Comparison of ENCODE assay signal across 17 cellular contexts in the genomic region with DNA sequence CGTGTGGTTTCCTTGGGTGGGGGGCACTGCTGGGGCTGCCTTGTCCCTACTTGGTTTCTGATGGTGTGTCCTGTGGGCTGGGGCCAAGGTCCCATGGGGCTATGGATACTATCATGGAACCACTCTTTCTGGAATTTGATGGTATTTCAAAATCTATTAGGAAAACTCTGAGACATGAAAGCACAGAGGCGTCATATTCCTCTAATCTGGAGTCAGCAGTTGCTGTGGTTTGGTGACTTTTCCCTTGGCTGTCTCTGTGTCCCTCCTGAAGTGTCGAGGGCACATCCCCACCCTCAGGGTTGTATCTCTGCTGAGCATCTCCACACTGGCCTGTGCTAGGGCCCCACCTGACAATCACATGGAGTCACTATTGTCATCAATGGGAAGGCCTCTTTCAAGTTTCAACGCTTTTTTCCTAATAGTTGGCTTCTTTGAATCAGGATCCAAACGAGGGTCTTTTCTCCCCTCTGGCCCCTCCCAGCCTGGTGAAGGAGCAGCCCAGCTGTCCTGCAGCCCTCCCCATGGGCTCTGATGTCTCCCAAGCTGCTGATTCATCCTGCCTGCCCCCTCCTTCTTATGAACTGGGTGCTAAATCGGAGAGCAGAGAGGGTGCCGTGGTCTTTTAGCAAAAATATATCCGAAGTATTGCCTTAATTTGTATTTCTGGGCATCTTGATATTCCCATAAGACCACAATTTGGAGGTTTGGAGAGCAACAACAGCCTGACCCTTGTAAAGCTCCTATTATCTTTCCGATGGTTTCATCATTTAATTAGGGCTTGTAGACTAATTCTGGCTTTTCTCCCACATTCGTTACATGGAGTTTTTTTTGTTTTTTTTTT. TPM values are rescaled to one million over a fixed set of nuclear protein-coding genes. Genes with fewer than 3 reads are reported as not detected.
DNase-seq lines count a peak whose midpoint lies in the region; ATAC-seq, FAIRE-seq and TF ChIP-seq lines count a peak whose summit lies in the region.
"Had no signal": no experiment of that assay in that cellular context is flagged by ENCODE, and none has a peak within 500 bp of the region (broad histone marks: within the 10 kb centered on the region; RNA-seq: fewer than 3 reads in every experiment).

No MANE protein-coding gene starts in this region.

- no peak overlapping the region for H3K4me3 ChIP-seq in CD4-positive, alpha-beta memory T cell (ENCODE audit: low read length in 2 of 2)
- no peak overlapping the region for H3K4me3 ChIP-seq in IMR-90 (ENCODE audit: insufficient read depth, low read depth, low read length)
- no peak overlapping the region for H3K4me3 ChIP-seq in H1 (ENCODE audit: extremely low read depth in 1 of 4, insufficient read depth in 2 of 4, low read depth in 3 of 4, low read length in 4 of 4)
- H3K4me3 ChIP-seq in trophoblast cell (ENCODE audit: low read depth, low read length) = no peak overlapping the region
- H3K4me3 ChIP-seq in left ventricle myocardium inferior = no peak overlapping the region

- ATAC-seq in IMR-90 (ENCODE audit: low read depth) (no peak), HG02981 (IDR thresholded peaks at IDR 0.05; ENCODE audit: unreplicated experiment) (no peak)
- ATAC-seq: activated CD4-positive, CD25-positive, alpha-beta regulatory T cell treated with anti-CD3 and anti-CD28 coated beads, Interleukin-2, amount 50 U/mL, for 24 hours; Panc1; stimulated activated memory B cell treated with anti-CD40 and anti-IgM and Interleukin-4, amounts not matched to agents 10 μg/mL and 1 μg/mL and 100 μg/mL, for 72 hours had no signal

- H2AK5ac ChIP-seq in IMR-90 (ENCODE audit: low read depth, low read length) (no peak overlapping the region), H1 (ENCODE audit: low read depth, low read length) (no peak overlapping the region), trophoblast cell (ENCODE audit: low read length) (no peak overlapping the region)

- H2BK5ac ChIP-seq in IMR-90 (ENCODE audit: low read depth, low read length, poor library complexity, severe bottlenecking) (peak overlapping the region; percentile 10), H1 (ENCODE audit: low read depth, low read length) (no peak overlapping the region), trophoblast cell (ENCODE audit: low read depth, low read length, poor library complexity) (peak overlapping the region; percentile 96)

- no peak overlapping the region for H3K56ac ChIP-seq in IMR-90 (ENCODE audit: extremely low read depth, insufficient read depth, low read length)
- H3K56ac ChIP-seq in H1 (replicated peaks; ENCODE audit: insufficient read length, low read depth, low read length) = no peak overlapping the region

- peaks cover 0 to 2% (median 0%) of the 10 kb centered on the region in 8 donors for H3K9me3 Mint-ChIP-seq in CD4-positive, alpha-beta memory T cell
- H3K9me3 Mint-ChIP-seq: activated T-helper 1 cell treated with anti-CD3 and anti-CD28 coated beads, Interleukin-12 subunit alpha, Interleukin-12 subunit beta, Interleukin-2, Interleukin-4 antibody, amounts not matched to agents 30 ng/mL and 10 ng/mL and 1 ng/mL, durations not matched to agents 14 hours and 24 hours and 36 hours; stimulated activated memory B cell treated with anti-CD40 and anti-IgM and Interleukin-4, amounts not matched to agents 10 μg/mL and 1 μg/mL and 100 μg/mL, for 72 hours had no signal

- no peak overlapping the region for H4K12ac ChIP-seq in trophoblast cell (ENCODE audit: low read depth, low read length)

- H3K4me1 Mint-ChIP-seq in CD4-positive, alpha-beta memory T cell = peaks cover 47 to 77% (median 57%) of the 10 kb centered on the region in 4 donors

- dilution Hi-C loops in IMR-90 (cut with HindIII; ENCODE audit: low sequenced_read_pairs, unreplicated experiment) = no loop called here

- POLR2A ChIA-PET in CD4-positive, alpha-beta memory T cell (lab: Charles Lee; ENCODE audit: partially characterized antibody) = interaction anchor here (0.6 to 20.7 kb wide), 5 partner anchors 11 to 142 kb away, joined by 4 to 650 read pairs (median 14); no protein-coding TSS in a partner anchor
- POLR2A ChIA-PET in IMR-90 (lab: Charles Lee; ENCODE audit: unreplicated experiment) = no interaction called here
- POLR2A ChIA-PET in H1 (lab: Charles Lee; ENCODE audit: partially characterized antibody) = interaction anchor here (1.9 kb wide), 1 partner anchor 22 kb away, joined by 5 read pairs; no protein-coding TSS in a partner anchor

- H4K91ac ChIP-seq in IMR-90 (ENCODE audit: insufficient read depth, low read depth, low read length) (no peak overlapping the region), H1 (replicated peaks; ENCODE audit: insufficient read length, low read length) (no peak overlapping the region), trophoblast cell (ENCODE audit: low read depth, low read length) (peak overlapping the region; percentile 94)

- H3K23ac ChIP-seq in IMR-90 (ENCODE audit: low read depth, low read length) = 0 out of 2 replicates have a peak overlapping the region, but pooled peaks have one; percentile 20
- H3K23ac ChIP-seq in H1 (ENCODE audit: insufficient read length) = no peak overlapping the region
- H3K23ac ChIP-seq in trophoblast cell (ENCODE audit: low read length) = no peak overlapping the region

- H3K79me2 ChIP-seq in H1 (ENCODE audit: control insufficient read depth in 1 of 2, insufficient read depth in 2 of 2, low read length in 2 of 2) (peaks cover 0 to 19% of the 10 kb centered on the region in 2 experiments; a peak in 2 of 4 replicates), trophoblast cell (ENCODE audit: control insufficient read depth, insufficient read depth, low read length, poor library complexity) (peaks cover 12% of the 10 kb centered on the region)

- H4K20me1 ChIP-seq in IMR-90 (ENCODE audit: insufficient read depth, low read length) = peaks cover 62% of the 10 kb centered on the region
- peaks cover 1 to 6% of the 10 kb centered on the region in 2 experiments for H4K20me1 ChIP-seq in H1 (replicated peaks in 1 of 2; ENCODE audit: control insufficient read depth in 1 of 2, insufficient read depth in 2 of 2, low read length in 2 of 2)

- H3K79me1 ChIP-seq in IMR-90 (ENCODE audit: low read depth in 1 of 2, low read length in 2 of 2) = peaks cover 16 to 65% of the 10 kb centered on the region in 2 experiments; a peak in 3 of 4 replicates
- peaks cover 6% of the 10 kb centered on the region for H3K79me1 ChIP-seq in H1 (ENCODE audit: low read depth, low read length)
- H3K79me1 ChIP-seq in trophoblast cell (ENCODE audit: low read length) = peaks cover 5% of the 10 kb centered on the region

- intact Hi-C loops in CD4-positive, alpha-beta memory T cell (cut with micrococcal nuclease) = no loop called here
- intact Hi-C loops in IMR-90 (cut with micrococcal nuclease) = no loop called here
- intact Hi-C loops in left ventricle myocardium inferior (cut with micrococcal nuclease) = no loop called here

- TF ChIP-seq RAD21 in IMR-90 (IDR thresholded peaks at IDR 0.05; ENCODE audit: low read length) (no peak), H1 (IDR thresholded peaks at IDR 0.05 in 1 of 2, conservative IDR thresholded peaks at IDR 0.05 in 1 of 2; ENCODE audit: low read depth in 2 of 2, low read length in 2 of 2) (no peak)

- H3K9me3 ChIP-seq in CD4-positive, alpha-beta memory T cell (ENCODE audit: control insufficient read depth in 1 of 2, low read length in 2 of 2) = no peaks in the 10 kb centered on the region
- H3K9me3 ChIP-seq in IMR-90 (ENCODE audit: control insufficient read depth, insufficient read depth, low read length) (no peaks in the 10 kb centered on the region), H1 (ENCODE audit: insufficient read depth in 2 of 2, low read depth in 1 of 2, low read length in 1 of 2) (no peaks in the 10 kb centered on the region), trophoblast cell (ENCODE audit: insufficient read depth, low read depth, low read length) (no peaks in the 10 kb centered on the region), left ventricle myocardium inferior (replicated peaks) (no peaks in the 10 kb centered on the region)

- H4K8ac ChIP-seq in IMR-90 (ENCODE audit: low read depth in 2 of 2, low read length in 2 of 2) (no peak overlapping the region), H1 (ENCODE audit: extremely low read depth, insufficient read depth, low read length) (no peak overlapping the region), trophoblast cell (ENCODE audit: low read depth, low read length) (peak overlapping the region; percentile 51)

- CTCF ChIA-PET in CD4-positive, alpha-beta memory T cell (lab: Charles Lee; ENCODE audit: partially characterized antibody) = interaction anchor here (0.7 to 13.8 kb wide), 3 partner anchors 11 to 977 kb away, joined by 3 to 374 read pairs (median 4); no protein-coding TSS in a partner anchor
- CTCF ChIA-PET in IMR-90 (lab: Yijun Ruan, JAX) = interaction anchor here (1.4 kb wide), 1 partner anchor 18 kb away, joined by 6 read pairs; no protein-coding TSS in a partner anchor
- CTCF ChIA-PET in H1 (lab: Charles Lee; ENCODE audit: partially characterized antibody) = interaction anchor here (0.6 kb wide), 1 partner anchor 46 kb away, joined by 3 read pairs; no protein-coding TSS in a partner anchor

- TF ChIP-seq EP300 in H1 (IDR thresholded peaks at IDR 0.05; ENCODE audit: borderline replicate concordance in 1 of 2, low read depth in 2 of 2, low read length in 2 of 2) = no peak

- no peak overlapping the region for H2BK15ac ChIP-seq in IMR-90 (ENCODE audit: low read depth, low read length)
- H2BK15ac ChIP-seq in H1 (ENCODE audit: low read length) = no peak overlapping the region

- no peaks in the 10 kb centered on the region for H3K27me3 ChIP-seq in CD4-positive, alpha-beta memory T cell (ENCODE audit: insufficient read depth, low read length)
- H3K27me3 ChIP-seq in IMR-90 (ENCODE audit: control insufficient read depth, insufficient read depth, low read length) (no peaks in the 10 kb centered on the region), H1 (replicated peaks in 1 of 4; ENCODE audit: control insufficient read depth in 3 of 4, extremely low read depth in 1 of 4, insufficient read depth in 3 of 4, low read length in 3 of 4) (no peaks in the 10 kb centered on the region), trophoblast cell (ENCODE audit: insufficient read depth, low read length) (no peaks in the 10 kb centered on the region), left ventricle myocardium inferior (ENCODE audit: low read depth) (no peaks in the 10 kb centered on the region)

- DNase-seq in CD4-positive, alpha-beta memory T cell = no peak
- DNase-seq in IMR-90 (no peak), H1 (ENCODE audit: low read depth in 1 of 2, low spot score in 2 of 2) (no peak), trophoblast cell (no peak), RPMI8226 (no peak), left ventricle myocardium inferior (no peak)
- DNase-seq: GF-D8; kidney glomerular epithelial cell; NCI-H1417 treated with DMSO at 0.1 percent for 48 hours; NCI-H524 treated with DMSO at 0.1 percent for 48 hours; stimulated activated CD4-positive, alpha-beta T cell treated with anti-CD3 and anti-CD28 coated beads, Interleukin-4, amount 100 ng/mL, for 4 hours; SW 1271 had no signal

- H3K14ac ChIP-seq in IMR-90 (replicated peaks; ENCODE audit: low read depth, low read length) = peak overlapping the region; percentile 25; the same call in 1 of the 2 replicates
- H3K14ac ChIP-seq in H1 (ENCODE audit: insufficient read length) = no peak overlapping the region
- H3K14ac ChIP-seq in trophoblast cell (ENCODE audit: low read length) = peak overlapping the region; percentile 83

- H3K4ac ChIP-seq in IMR-90 (ENCODE audit: low read depth, low read length) (0 out of 2 replicates have a peak overlapping the region, but pooled peaks have one; percentile 10), H1 (replicated peaks; ENCODE audit: insufficient read length, low read depth, low read length) (no peak overlapping the region), trophoblast cell (ENCODE audit: low read depth, low read length) (peak overlapping the region; percentile 89)

- H3K18ac ChIP-seq in IMR-90 (ENCODE audit: low read depth, low read length) (no peak overlapping the region), H1 (ENCODE audit: extremely low read depth, low read length) (no peak overlapping the region), trophoblast cell (ENCODE audit: low read length) (peak overlapping the region; percentile 90)

- H3K4me2 ChIP-seq in IMR-90 (ENCODE audit: low read depth, low read length) (no peak overlapping the region), H1 (ENCODE audit: insufficient read depth in 1 of 2, low read depth in 2 of 2, low read length in 2 of 2) (no peak overlapping the region), trophoblast cell (ENCODE audit: low read length) (peak overlapping the region; percentile 24)

- H3K27me3 Mint-ChIP-seq in CD4-positive, alpha-beta memory T cell = no peaks in the 10 kb centered on the region
- H3K27me3 Mint-ChIP-seq: stimulated activated memory B cell treated with anti-CD40 and anti-IgM and Interleukin-4, amounts not matched to agents 10 μg/mL and 1 μg/mL and 100 μg/mL, for 72 hours had no signal

- no peak overlapping the region for H2BK12ac ChIP-seq in H1 (ENCODE audit: low read depth, low read length)
- peak overlapping the region; percentile 90 for H2BK12ac ChIP-seq in trophoblast cell (ENCODE audit: low read length)

- no TSS peak for BruUV-seq in IMR-90 (replicated peaks; lab: Mats Ljungman, UMichigan)

- no peak overlapping the region for H2BK120ac ChIP-seq in IMR-90 (ENCODE audit: low read depth, low read length)
- no peak overlapping the region for H2BK120ac ChIP-seq in H1 (replicated peaks; ENCODE audit: low read depth, low read length)
- peak overlapping the region; percentile 78 for H2BK120ac ChIP-seq in trophoblast cell (ENCODE audit: insufficient read depth, low read length, poor library complexity)

- H4K5ac ChIP-seq in IMR-90 (ENCODE audit: low read depth, low read length) = 0 out of 2 replicates have a peak overlapping the region, but pooled peaks have one; percentile 18
- no peak overlapping the region for H4K5ac ChIP-seq in H1 (ENCODE audit: insufficient read length, low read depth, low read length)

- TF ChIP-seq CTCF in IMR-90 (conservative IDR thresholded peaks at IDR 0.05; ENCODE audit: low read depth, low read length) (no peak), H1 (IDR thresholded peaks at IDR 0.05; ENCODE audit: control extremely low read depth in 1 of 3, insufficient read depth in 1 of 3, low read depth in 1 of 3, low read length in 3 of 3) (no peak), left ventricle myocardium inferior (IDR thresholded peaks at IDR 0.05; ENCODE audit: borderline replicate concordance) (no peak)

- H2AFZ ChIP-seq in IMR-90 (replicated peaks; ENCODE audit: low read length, poor library complexity) = no peak overlapping the region
- H2AFZ ChIP-seq in H1 (ENCODE audit: low read length) = no peak overlapping the region
- H2AFZ ChIP-seq in trophoblast cell (ENCODE audit: insufficient read depth, low read length, poor library complexity) = no peak overlapping the region

- no peaks in the 10 kb centered on the region for H3K23me2 ChIP-seq in H1 (ENCODE audit: low read depth, low read length)

- H3K36me3 Mint-ChIP-seq in CD4-positive, alpha-beta memory T cell = peaks cover 21 to 40% of the 10 kb centered on the region in 2 donors

- H2BK20ac ChIP-seq in IMR-90 (ENCODE audit: low read depth, low read length) (no peak overlapping the region), H1 (ENCODE audit: low read length) (no peak overlapping the region)

- peak overlapping the region in 3 of 8 donors; percentile 25 to 50 (median 40) for H3K4me3 Mint-ChIP-seq in CD4-positive, alpha-beta memory T cell
- H3K4me3 Mint-ChIP-seq: activated T-helper 1 cell treated with anti-CD3 and anti-CD28 coated beads, Interleukin-12 subunit alpha, Interleukin-12 subunit beta, Interleukin-2, Interleukin-4 antibody, amounts not matched to agents 30 ng/mL and 10 ng/mL and 1 ng/mL, durations not matched to agents 14 hours and 24 hours and 36 hours; stimulated activated memory B cell treated with anti-CD40 and anti-IgM and Interleukin-4, amounts not matched to agents 10 μg/mL and 1 μg/mL and 100 μg/mL, for 72 hours had no signal

- peaks cover 60% of the 10 kb centered on the region for H3K4me1 ChIP-seq in CD4-positive, alpha-beta memory T cell (ENCODE audit: insufficient read depth, low read length)
- H3K4me1 ChIP-seq in IMR-90 (ENCODE audit: control insufficient read depth, insufficient read depth, low read length) (peaks cover 27% of the 10 kb centered on the region), H1 (replicated peaks in 1 of 4; ENCODE audit: control insufficient read depth in 3 of 4, insufficient read depth in 4 of 4, low read length in 3 of 4) (peaks cover 2 to 7% (median 5%) of the 10 kb centered on the region in 4 experiments; a peak in 6 of 7 replicates), trophoblast cell (ENCODE audit: control insufficient read depth in 1 of 2, insufficient read depth in 2 of 2, low read length in 2 of 2) (peaks cover 25 to 33% of the 10 kb centered on the region in 2 experiments), left ventricle myocardium inferior (peaks cover 51% of the 10 kb centered on the region)

- H3K27ac ChIP-seq in CD4-positive, alpha-beta memory T cell (ENCODE audit: low read depth, low read length) = no peak overlapping the region
- H3K27ac ChIP-seq in IMR-90 (ENCODE audit: insufficient read depth, low read length) (no peak overlapping the region), H1 (ENCODE audit: low read depth, low read length) (0 out of 2 replicates have a peak overlapping the region, but pooled peaks have one; percentile 14), trophoblast cell (ENCODE audit: low read depth, low read length) (peak overlapping the region; percentile 95), left ventricle myocardium inferior (replicated peaks) (no peak overlapping the region)

- no peak overlapping the region for H3K9ac ChIP-seq in IMR-90 (ENCODE audit: low read depth, low read length)
- H3K9ac ChIP-seq in H1 (replicated peaks in 1 of 4; ENCODE audit: extremely low read depth in 1 of 4, low read depth in 3 of 4, low read length in 3 of 4) = no peak overlapping the region
- H3K9ac ChIP-seq in trophoblast cell (ENCODE audit: low read length) = no peak overlapping the region

- FAIRE-seq in H1 (lab: Jason Lieb, UNC) = no peak

- TF ChIP-seq POLR2A in IMR-90 (IDR thresholded peaks at IDR 0.05; ENCODE audit: low read depth, low read length) (no peak), H1 (IDR thresholded peaks at IDR 0.05; ENCODE audit: control extremely low read depth in 1 of 2, low read depth in 2 of 2, low read length in 2 of 2) (no peak)

- H3K36me3 ChIP-seq in CD4-positive, alpha-beta memory T cell (ENCODE audit: insufficient read depth, low read length) = peaks cover 8% of the 10 kb centered on the region
- H3K36me3 ChIP-seq in IMR-90 (ENCODE audit: control insufficient read depth, insufficient read depth, low read length) (peaks cover 14% of the 10 kb centered on the region), H1 (ENCODE audit: control insufficient read depth in 2 of 4, insufficient read depth in 4 of 4, low read length in 3 of 4) (peaks cover 0 to 7% (median 0%) of the 10 kb centered on the region in 4 experiments; a peak in 1 of 8 replicates), trophoblast cell (ENCODE audit: control insufficient read depth in 1 of 2, insufficient read depth in 2 of 2, low read length in 2 of 2) (peaks cover 4 to 9% of the 10 kb centered on the region in 2 experiments), left ventricle myocardium inferior (peaks cover 25% of the 10 kb centered on the region)

- 67% methylated on average over 3 of the region's 10 CpGs; no CpG with 5 or more reads in 1 of the 2 experiments for WGBS in IMR-90 (ENCODE audit: extremely low coverage in 2 of 2, insufficient read length in 1 of 2), 2 experiments
- 90% methylated on average over 10 of the region's 10 CpGs; no CpG with 5 or more reads in 1 of the 2 experiments for WGBS in H1 (ENCODE audit: extremely low coverage in 1 of 2, insufficient coverage in 1 of 2, insufficient read length in 1 of 2, insufficient replicate concordance in 2 of 2, low coverage in 1 of 2, low lambda C conversion rate in 2 of 2, missing lambda C conversion rate in 1 of 2), 2 experiments
- WGBS in trophoblast cell (ENCODE audit: extremely low coverage, insufficient coverage, insufficient read length) = no CpG with 5 or more reads among the region's 10 CpGs

- in situ Hi-C loops in IMR-90 (cut with MboI; ENCODE audit: low sequenced_read_pairs) = no loop called here

- H2AK9ac ChIP-seq in IMR-90 (replicated peaks; ENCODE audit: low read depth, low read length, poor library complexity) = no peak overlapping the region

- peaks cover 33% of the 10 kb centered on the region for H3K9me1 ChIP-seq in IMR-90 (ENCODE audit: insufficient read depth, low read length)

- H3K27ac Mint-ChIP-seq in CD4-positive, alpha-beta memory T cell = peak overlapping the region; percentile 67 to 89 (median 78)
- H3K27ac Mint-ChIP-seq: activated T-helper 1 cell treated with anti-CD3 and anti-CD28 coated beads, Interleukin-12 subunit alpha, Interleukin-12 subunit beta, Interleukin-2, Interleukin-4 antibody, amounts not matched to agents 30 ng/mL and 10 ng/mL and 1 ng/mL, durations not matched to agents 14 hours and 24 hours and 36 hours; stimulated activated memory B cell treated with anti-CD40 and anti-IgM and Interleukin-4, amounts not matched to agents 10 μg/mL and 1 μg/mL and 100 μg/mL, for 72 hours had no signal

RNA-seq across cellular contexts. Expression of a gene that starts 38.5 kb away (rescaled TPM):
- 100 to 1,000 TPM; 225 to 237 TPM for total RNA-seq in CD4-positive, alpha-beta memory T cell
- 10 to 100 TPM; 15.6 to 86.8 TPM for polyA plus RNA-seq in CD4-positive, alpha-beta memory T cell
- total RNA-seq in IMR-90 (2012; rRNA removed) (19.0 and 22.8 TPM in 2 replicates), left ventricle myocardium inferior (40.3 TPM)
- polyA plus RNA-seq in IMR-90 (2012; rRNA removed) (68.8 and 71.5 TPM in 2 replicates), H1 (2011; rRNA removed) (28.3 and 37.8 TPM in 2 replicates)
- 43.1 and 81.0 TPM in 2 replicates for polyA plus RNA-seq in IMR-90 (2012; cell fraction: cytosol; rRNA removed)
- 269 and 514 TPM in 2 replicates for polyA plus RNA-seq in IMR-90 (2012; cell fraction: nucleus; rRNA removed; ENCODE audit: low replicate concordance)
- 57.1 and 57.3 TPM in 2 replicates for total RNA-seq in H1 (2021; fragmentation: NEBNext Ultra II Directional; extraction: Animal tissue kit (Norgen Biotek cat#: 25700))
- polyA plus RNA-seq in H1 (2011; cell fraction: cytosol; rRNA removed) = 17.0 TPM
- 63.5 TPM for polyA plus RNA-seq in H1 (2011; cell fraction: nucleus; rRNA removed)
- polyA plus RNA-seq in H1 (2012, experiment 1 of 2) = 23.1 to 42.4 TPM (median 36.8 TPM) in 4 replicates
- 24.6 TPM for polyA plus RNA-seq in H1 (2012, experiment 2 of 2)
- polyA plus RNA-seq in H1 (2013, experiment 1 of 2) = 28.5 TPM
- 26.8 TPM for polyA plus RNA-seq in H1 (2013, experiment 2 of 2)
- polyA minus RNA-seq in H1 (2011; rRNA and poly(A)+ RNA removed) = 26.6 and 35.5 TPM in 2 replicates
- polyA minus RNA-seq in H1 (2011; cell fraction: cytosol; rRNA and poly(A)+ RNA removed) = 44.8 TPM
- polyA minus RNA-seq in H1 (2011; cell fraction: nucleus; rRNA and poly(A)+ RNA removed) = 88.9 TPM
- 85.5 and 85.6 TPM in 2 replicates for polyA plus RNA-seq in trophoblast cell (2013)

RNA-seq across cellular contexts. Expression of a gene that starts 50.3 kb away (rescaled TPM):
- 10 to 100 TPM; 60.2 to 63.1 TPM for total RNA-seq in CD4-positive, alpha-beta memory T cell
- polyA plus RNA-seq in CD4-positive, alpha-beta memory T cell = 10 to 100 TPM; 19.4 to 23.9 TPM
- 25.8 and 27.1 TPM in 2 replicates for total RNA-seq in IMR-90 (2012; rRNA removed)
- polyA plus RNA-seq in IMR-90 (2012; rRNA removed) = 28.7 and 30.1 TPM in 2 replicates
- 14.3 and 46.6 TPM in 2 replicates for polyA plus RNA-seq in IMR-90 (2012; cell fraction: cytosol; rRNA removed)
- 70.3 and 122 TPM in 2 replicates for polyA plus RNA-seq in IMR-90 (2012; cell fraction: nucleus; rRNA removed; ENCODE audit: low replicate concordance)
- 9.3 and 9.4 TPM in 2 replicates for total RNA-seq in H1 (2021; fragmentation: NEBNext Ultra II Directional; extraction: Animal tissue kit (Norgen Biotek cat#: 25700))
- 14.2 and 16.2 TPM in 2 replicates for polyA plus RNA-seq in H1 (2011; rRNA removed)
- polyA plus RNA-seq in H1 (2011; cell fraction: cytosol; rRNA removed) = 12.0 TPM
- polyA plus RNA-seq in H1 (2011; cell fraction: nucleus; rRNA removed) = 22.0 TPM
- 6.5 to 12.8 TPM (median 11.6 TPM) in 4 replicates for polyA plus RNA-seq in H1 (2012, experiment 1 of 2)
- 10.4 TPM for polyA plus RNA-seq in H1 (2012, experiment 2 of 2)
- 4.6 TPM for polyA plus RNA-seq in H1 (2013, experiment 1 of 2)
- 3.1 TPM for polyA plus RNA-seq in H1 (2013, experiment 2 of 2)
- polyA minus RNA-seq in H1 (2011; rRNA and poly(A)+ RNA removed) = 16.0 and 24.6 TPM in 2 replicates
- polyA minus RNA-seq in H1 (2011; cell fraction: cytosol; rRNA and poly(A)+ RNA removed) = 9.2 TPM
- 13.6 TPM for polyA minus RNA-seq in H1 (2011; cell fraction: nucleus; rRNA and poly(A)+ RNA removed)
- polyA plus RNA-seq in trophoblast cell (2013) = 9.3 and 10.9 TPM in 2 replicates
- 16.1 TPM for total RNA-seq in left ventricle myocardium inferior

Comparison
In these comparisons a context has a peak if more than half of its experiments do, and no peak if none do; other contexts are left out.
1. H3K27ac ChIP-seq: peak in H1 (single experiment) and trophoblast cell (single experiment); none in CD4-positive, alpha-beta memory T cell (single experiment), IMR-90 (single experiment) and left ventricle myocardium inferior (single experiment).